14 cellular contexts compared by ENCODE assay signal in genomic region chr15:100712226-100712625, GRCh38.
DNase-seq lines count a peak whose midpoint lies in the region; ATAC-seq, FAIRE-seq and TF ChIP-seq lines count a peak whose summit lies in the region.
"Had no signal": no experiment of that assay in that cellular context is flagged by ENCODE, and none has a peak within 500 bp of the region (broad histone marks: within the 10 kb centered on the region; RNA-seq: fewer than 3 reads in every experiment).

No MANE protein-coding gene starts in this region.

- POLR2A ChIA-PET in RWPE1 (lab: Yijun Ruan, JAX; ENCODE audit: low non-redundant PET) = no interaction called here

- no peak overlapping the region for H2BK120ac ChIP-seq in neuronal stem cell (ENCODE audit: low read depth, low read length)

- H3K27ac ChIP-seq in RWPE1 (peak overlapping the region; percentile 99), foreskin keratinocyte (peak overlapping the region; percentile 98), neuronal stem cell (replicated peaks; ENCODE audit: low read length) (no peak overlapping the region)
- H3K27ac ChIP-seq: cardiac muscle cell, neutrophil, SK-N-MC had no signal

- H4K8ac ChIP-seq in neuronal stem cell (ENCODE audit: low read depth, low read length) = no peak overlapping the region

- H4K91ac ChIP-seq in neuronal stem cell (ENCODE audit: low read depth, low read length, poor library complexity) = no peak overlapping the region

- H3K14ac ChIP-seq in neuronal stem cell (ENCODE audit: low read length) = no peak overlapping the region

- no peak overlapping the region for H3K4ac ChIP-seq in neuronal stem cell (ENCODE audit: low read length)

- DNase-seq in AG08395 (ENCODE audit: low spot score) (peak; percentile 67), RWPE1 (ENCODE audit: low spot score) (no peak), foreskin keratinocyte (peak in 1 of 2 donors; percentile 21), neuronal stem cell (ENCODE audit: low spot score) (no peak), NCI-H510A treated with DMSO at 0.1 percent for 48 hours (lab: John Stamatoyannopoulos, UW) (no peak), D721Med (ENCODE audit: insufficient read length, low spot score) (no peak)
- DNase-seq in activated CD4-positive, CD25-positive, alpha-beta regulatory T cell (lab: John Stamatoyannopoulos, UW) = no peak
- DNase-seq: activated gamma-delta T cell treated with Interleukin-2 at 50 U/mL for 16 hours; NK-92 treated with Interleukin-12 subunit alpha and Interleukin-12 subunit beta, amount 100 ng/mL, for 24 hours had no signal

- FAIRE-seq in D721Med (lab: Jason Lieb, UNC) = no peak
- FAIRE-seq: endothelial cell of umbilical vein had no signal

- no peak overlapping the region for H2AK5ac ChIP-seq in neuronal stem cell (ENCODE audit: low read depth, low read length)

- no peak overlapping the region for H2BK5ac ChIP-seq in neuronal stem cell (ENCODE audit: low read length)

- peaks cover 18% of the 10 kb centered on the region for H3K4me1 ChIP-seq in foreskin keratinocyte
- H3K4me1 ChIP-seq in neuronal stem cell (ENCODE audit: control insufficient read depth in 2 of 2, insufficient read depth in 1 of 2, low read depth in 1 of 2, low read length in 2 of 2) = no peaks in the 10 kb centered on the region

- TF ChIP-seq CTCF in RWPE1 (conservative IDR thresholded peaks at IDR 0.05; ENCODE audit: low read depth) (no peak), foreskin keratinocyte (conservative IDR thresholded peaks at IDR 0.05) (no peak), D721Med (IDR thresholded peaks at IDR 0.05; ENCODE audit: insufficient read depth, missing control alignments) (no peak)

- no peak overlapping the region for H3K23ac ChIP-seq in neuronal stem cell (ENCODE audit: low read depth, low read length, poor library complexity)

- ATAC-seq in foreskin keratinocyte = no peak
- ATAC-seq in GM21717 (IDR thresholded peaks at IDR 0.05; ENCODE audit: unreplicated experiment) = no peak

- CTCF ChIA-PET in RWPE1 (lab: Yijun Ruan, JAX) = interaction anchor here (2.2 kb wide), 1 partner anchor 161 kb away, joined by 13 read pairs; no protein-coding TSS in a partner anchor

- no peak overlapping the region for H2BK15ac ChIP-seq in neuronal stem cell (ENCODE audit: low read length)

- no CpG with 5 or more reads among the region's 8 CpGs for WGBS in neuronal stem cell (ENCODE audit: extremely low coverage in 2 of 2, insufficient read length in 2 of 2, insufficient replicate concordance in 1 of 2), 2 donors

- H3K4me3 ChIP-seq in neuronal stem cell (ENCODE audit: low read length in 2 of 2) = no peak overlapping the region
- H3K4me3 ChIP-seq: cardiac muscle cell, SK-N-MC had no signal

- peaks cover 4% of the 10 kb centered on the region for H3K79me1 ChIP-seq in neuronal stem cell (ENCODE audit: low read depth, low read length)

- no peaks in the 10 kb centered on the region for H3K36me3 ChIP-seq in neuronal stem cell (replicated peaks in 1 of 2; ENCODE audit: control insufficient read depth in 2 of 2, insufficient read depth in 2 of 2, low read length in 2 of 2)
- H3K36me3 ChIP-seq: cardiac muscle cell, neutrophil had no signal

- H3K27me3 ChIP-seq in foreskin keratinocyte = no peaks in the 10 kb centered on the region
- H3K27me3 ChIP-seq in neuronal stem cell (ENCODE audit: control insufficient read depth in 3 of 3, insufficient read depth in 3 of 3, low read depth in 1 of 3, low read length in 3 of 3) = no peaks in the 10 kb centered on the region
- H3K27me3 ChIP-seq: cardiac muscle cell had no signal

- H3K9ac ChIP-seq in neuronal stem cell (ENCODE audit: low read depth, low read length, poor library complexity) = no peak overlapping the region

- peaks cover 0 to 1% of the 10 kb centered on the region in 2 donors for H3K9me3 ChIP-seq in neuronal stem cell (replicated peaks in 1 of 2; ENCODE audit: control insufficient read depth in 2 of 2, insufficient read depth in 1 of 2, low read depth in 1 of 2, low read length in 2 of 2)
- H3K9me3 ChIP-seq: neutrophil had no signal

- H2AFZ ChIP-seq in neuronal stem cell (ENCODE audit: low read length) = no peak overlapping the region

- H3K4me2 ChIP-seq in neuronal stem cell (ENCODE audit: insufficient read depth, low read length, poor library complexity, severe bottlenecking) = no peak overlapping the region

- no peak overlapping the region for H2BK12ac ChIP-seq in neuronal stem cell (ENCODE audit: low read length)

- peak overlapping the region; percentile 50 for H3K18ac ChIP-seq in neuronal stem cell (ENCODE audit: low read length)
